ENCODE assay signal across 1 cellular context in the genomic region with DNA sequence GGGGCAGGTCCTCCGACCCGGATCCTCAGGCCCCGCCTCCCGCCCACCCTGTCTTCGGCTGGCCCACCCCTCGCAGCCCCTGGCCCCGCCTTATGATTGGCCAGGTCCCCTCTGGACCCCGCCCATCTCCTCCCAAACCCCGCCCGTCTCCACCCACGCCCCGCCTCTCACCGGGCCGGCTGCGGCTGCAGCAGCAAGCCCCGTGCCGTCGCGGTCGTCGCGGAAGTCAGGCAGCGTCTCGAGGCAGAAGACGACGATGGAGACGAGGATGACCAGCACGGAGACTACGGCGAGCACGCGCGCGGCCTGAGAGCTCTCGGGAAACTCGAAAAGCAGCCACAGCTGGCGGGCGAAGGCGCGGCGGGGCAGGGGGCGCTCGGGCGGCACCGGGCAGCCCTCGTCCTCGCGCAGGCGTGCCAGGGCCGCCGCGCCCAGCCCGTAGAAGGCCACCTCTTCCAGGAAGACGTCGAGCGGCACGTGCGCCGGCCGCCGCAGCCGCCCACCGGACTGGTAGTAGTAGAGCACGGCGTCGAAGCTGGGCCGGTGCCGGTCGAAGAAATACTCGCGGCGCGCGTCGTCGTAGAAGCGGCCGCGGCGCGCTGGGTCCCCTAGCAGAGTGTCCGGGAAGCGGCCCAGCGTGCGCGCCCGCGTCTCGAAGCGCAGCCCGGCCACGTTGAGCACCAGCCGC.
TF ChIP-seq lines count a peak whose summit lies in the region.

No MANE protein-coding gene starts in this region.

TF ChIP-seq in HepG2, 621 proteins besides CTCF, POLR2A, EP300 and RAD21:
- TF ChIP-seq NFRKB (IDR thresholded peaks at IDR 0.05) (no peak), RBM22 (optimal IDR thresholded peaks at IDR 0.05; ENCODE audit: low read length) (no peak), NONO (IDR thresholded peaks at IDR 0.05) (no peak), NONO (CRISPR knock-in tag; conservative IDR thresholded peaks at IDR 0.05) (no peak), HOXA3 (CRISPR knock-in tag; IDR thresholded peaks at IDR 0.05) (0 out of 2 replicates have a peak, but pooled peaks have one; percentile 27), MXD1 (CRISPR knock-in tag; IDR thresholded peaks at IDR 0.05) (no peak)
- TF ChIP-seq, protein P1, sequence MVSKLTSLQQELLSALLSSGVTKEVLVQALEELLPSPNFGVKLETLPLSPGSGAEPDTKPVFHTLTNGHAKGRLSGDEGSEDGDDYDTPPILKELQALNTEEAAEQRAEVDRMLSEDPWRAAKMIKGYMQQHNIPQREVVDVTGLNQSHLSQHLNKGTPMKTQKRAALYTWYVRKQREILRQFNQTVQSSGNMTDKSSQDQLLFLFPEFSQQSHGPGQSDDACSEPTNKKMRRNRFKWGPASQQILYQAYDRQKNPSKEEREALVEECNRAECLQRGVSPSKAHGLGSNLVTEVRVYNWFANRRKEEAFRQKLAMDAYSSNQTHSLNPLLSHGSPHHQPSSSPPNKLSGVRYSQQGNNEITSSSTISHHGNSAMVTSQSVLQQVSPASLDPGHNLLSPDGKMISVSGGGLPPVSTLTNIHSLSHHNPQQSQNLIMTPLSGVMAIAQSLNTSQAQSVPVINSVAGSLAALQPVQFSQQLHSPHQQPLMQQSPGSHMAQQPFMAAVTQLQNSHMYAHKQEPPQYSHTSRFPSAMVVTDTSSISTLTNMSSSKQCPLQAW (CRISPR knock-in tag; IDR thresholded peaks at IDR 0.05): no peak
TF ChIP-seq in HepG2: peak in this region for 1.
